ENCODE assay signal across 13 cellular contexts in the genomic region with DNA sequence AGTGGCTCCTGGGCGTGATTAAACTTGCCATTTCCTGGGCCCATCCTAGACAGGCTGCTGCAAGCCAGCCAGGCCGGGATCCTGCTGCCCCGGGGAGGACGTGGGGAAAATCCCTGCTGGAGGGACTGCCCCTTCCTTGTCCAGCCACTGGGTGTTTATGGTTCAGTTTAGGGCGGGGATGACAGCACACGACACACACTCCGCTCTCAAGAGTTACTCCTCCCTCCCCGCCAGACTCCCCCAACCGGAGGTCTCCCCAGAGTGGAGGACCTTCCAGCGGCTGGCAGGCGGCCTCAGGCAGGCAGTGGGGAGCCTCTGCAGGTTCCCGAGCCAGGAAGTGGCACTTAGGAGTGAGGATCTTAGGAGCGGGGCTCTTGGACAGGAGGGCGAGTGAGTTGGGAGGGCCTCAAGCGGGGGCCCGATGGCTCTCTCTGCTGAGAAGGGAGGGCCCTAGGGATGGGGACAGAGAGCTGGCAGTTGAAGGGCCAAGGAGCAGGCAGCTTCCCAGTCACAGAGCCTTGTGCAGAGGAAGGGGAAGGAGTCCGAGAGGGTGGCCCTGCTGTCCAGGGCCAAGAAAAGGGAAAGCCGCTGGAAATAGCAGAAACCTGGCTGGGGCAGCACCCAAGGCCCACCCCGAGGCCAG. TPM values are rescaled to one million over a fixed set of nuclear protein-coding genes. Genes with fewer than 3 reads are reported as not detected.
DNase-seq lines count a peak whose midpoint lies in the region; ATAC-seq and TF ChIP-seq lines count a peak whose summit lies in the region.
"Had no signal": no experiment of that assay in that cellular context is flagged by ENCODE, and none has a peak within 500 bp of the region (broad histone marks: within the 10 kb centered on the region; RNA-seq: fewer than 3 reads in every experiment).

No MANE protein-coding gene starts in this region.

- peak overlapping the region; percentile 81 for H3K4me3 ChIP-seq in OCI-LY3 (ENCODE audit: low read length)
- no peak overlapping the region for H3K4me3 ChIP-seq in ovary

- no peaks in the 10 kb centered on the region for H3K9me3 ChIP-seq in OCI-LY3 (ENCODE audit: insufficient read depth, low read length)
- no peaks in the 10 kb centered on the region for H3K9me3 ChIP-seq in ovary

- peaks cover 37% of the 10 kb centered on the region for H3K4me1 ChIP-seq in OCI-LY3 (ENCODE audit: low read length)
- no peaks in the 10 kb centered on the region for H3K4me1 ChIP-seq in ovary (ENCODE audit: insufficient read depth)
- H3K4me1 ChIP-seq: parathyroid adenoma had no signal

- H3K9ac ChIP-seq in OCI-LY3 (ENCODE audit: low read length) = peak overlapping the region; percentile 79
- H3K9ac ChIP-seq: parathyroid adenoma had no signal

- H3K36me3 Mint-ChIP-seq in activated T-cell treated with anti-CD3 and anti-CD28 coated beads, Interleukin-2, amount 50 U/mL, for 72 hours (ENCODE audit: insufficient read depth in 2 of 2) = peaks cover 3 to 11% of the 10 kb centered on the region in 2 donors
- H3K36me3 Mint-ChIP-seq in effector memory CD8-positive, alpha-beta T cell (ENCODE audit: insufficient read depth) = peaks cover 19% of the 10 kb centered on the region

- no peak overlapping the region for H2AFZ ChIP-seq in OCI-LY3 (ENCODE audit: low read depth, low read length)
- H2AFZ ChIP-seq: parathyroid adenoma had no signal

- no peak for TF ChIP-seq EP300 in ovary (IDR thresholded peaks at IDR 0.05)

- ATAC-seq in activated T-cell treated with anti-CD3 and anti-CD28 coated beads, Interleukin-2, amount 50 U/mL, for 72 hours (replicated peaks in 1 of 2) = no peak
- no peak for ATAC-seq in effector memory CD8-positive, alpha-beta T cell (replicated peaks)
- no peak for ATAC-seq in GM21619 (IDR thresholded peaks at IDR 0.05; ENCODE audit: unreplicated experiment)

- DNase-seq in activated T-cell treated with anti-CD3 and anti-CD28 coated beads, Interleukin-2, amount 50 U/mL, for 72 hours = no peak
- DNase-seq in activated T-cell treated with anti-CD3 and anti-CD28 coated beads for 4 hours = no peak
- no peak for DNase-seq in effector memory CD8-positive, alpha-beta T cell
- DNase-seq in ovary = peak in 3 of 5 donors; percentile 9 to 27 (median 10)
- no peak for DNase-seq in NCI-H1417 (lab: John Stamatoyannopoulos, UW)
- DNase-seq in NCI-H82 treated with DMSO at 0.1 percent for 48 hours (lab: John Stamatoyannopoulos, UW; ENCODE audit: unreplicated experiment) = no peak
- DNase-seq: effector memory CD4-positive, alpha-beta T cell; NCI-H2081 treated with DMSO at 0.1 percent for 48 hours; stimulated activated naive CD4-positive, alpha-beta T cell had no signal

- peaks cover 2 to 4% of the 10 kb centered on the region in 2 donors for H3K9me3 Mint-ChIP-seq in activated T-cell treated with anti-CD3 and anti-CD28 coated beads, Interleukin-2, amount 50 U/mL, for 72 hours
- H3K9me3 Mint-ChIP-seq in effector memory CD8-positive, alpha-beta T cell = no peaks in the 10 kb centered on the region

- intact Hi-C loops in ovary (cut with DNase I) = loop anchor here in 1 of 4 donors (10.0 kb wide), 1 partner anchor 115 kb away; no protein-coding TSS in a partner anchor

- H3K27me3 ChIP-seq in OCI-LY3 (ENCODE audit: low read depth, low read length) (no peaks in the 10 kb centered on the region), ovary (no peaks in the 10 kb centered on the region)

- H3K27ac ChIP-seq in OCI-LY3 (ENCODE audit: low read length) (peak overlapping the region; percentile 58), ovary (no peak overlapping the region)
- H3K27ac ChIP-seq: parathyroid adenoma had no signal

- WGBS in ovary, 3 donors = 88 to 92% (median 89%) methylated on average over 19 of the region's 19 CpGs

- no peaks in the 10 kb centered on the region for H3K79me2 ChIP-seq in OCI-LY3 (ENCODE audit: low read length)
- H3K79me2 ChIP-seq: parathyroid adenoma had no signal

- H3K36me3 ChIP-seq in OCI-LY3 (replicated peaks; ENCODE audit: low read depth, low read length) = no peaks in the 10 kb centered on the region
- H3K36me3 ChIP-seq in ovary = no peaks in the 10 kb centered on the region

- peak overlapping the region; percentile 25 to 68 for H3K4me3 Mint-ChIP-seq in activated T-cell treated with anti-CD3 and anti-CD28 coated beads, Interleukin-2, amount 50 U/mL, for 72 hours
- H3K4me3 Mint-ChIP-seq in effector memory CD8-positive, alpha-beta T cell = peak overlapping the region; percentile 41 to 75

- H3K4me2 ChIP-seq in OCI-LY3 (ENCODE audit: low read length) = peak overlapping the region; percentile 90

- H3K27ac Mint-ChIP-seq in activated T-cell treated with anti-CD3 and anti-CD28 coated beads, Interleukin-2, amount 50 U/mL, for 72 hours = no peak overlapping the region
- H3K27ac Mint-ChIP-seq in effector memory CD8-positive, alpha-beta T cell = peak overlapping the region; percentile 79 to 89

- TF ChIP-seq POLR2A in ovary (IDR thresholded peaks at IDR 0.05) = no peak

- H3K27me3 Mint-ChIP-seq in activated T-cell treated with anti-CD3 and anti-CD28 coated beads, Interleukin-2, amount 50 U/mL, for 72 hours (ENCODE audit: low read depth) = no peaks in the 10 kb centered on the region
- H3K27me3 Mint-ChIP-seq in effector memory CD8-positive, alpha-beta T cell = no peaks in the 10 kb centered on the region

- H4K20me1 ChIP-seq in OCI-LY3 (ENCODE audit: insufficient read depth, low read length) = no peaks in the 10 kb centered on the region

- TF ChIP-seq CTCF in OCI-LY3 (IDR thresholded peaks at IDR 0.05; ENCODE audit: low read depth, low read length) (no peak), ovary (IDR thresholded peaks at IDR 0.05) (no peak)

- H3K4me1 Mint-ChIP-seq in activated T-cell treated with anti-CD3 and anti-CD28 coated beads, Interleukin-2, amount 50 U/mL, for 72 hours (ENCODE audit: low read depth) = peaks cover 52% of the 10 kb centered on the region
- H3K4me1 Mint-ChIP-seq in effector memory CD8-positive, alpha-beta T cell (ENCODE audit: low read depth in 2 of 2) = peaks cover 36 to 37% of the 10 kb centered on the region in 2 donors

RNA-seq across cellular contexts. Expression of a gene that starts 5.7 kb away (rescaled TPM):
- 10 to 100 TPM; 48.2 to 50.7 TPM for total RNA-seq in activated T-cell treated with anti-CD3 and anti-CD28 coated beads, Interleukin-2, amount 50 U/mL, for 72 hours
- 1 to 10 TPM; 2.1 to 4.2 (median 2.5) TPM for total RNA-seq in ovary
- 1 to 10 TPM in 1 of 2 donors, under 1 TPM in 1; 0.27 to 2.2 TPM for polyA plus RNA-seq in ovary
- total RNA-seq: G401 had no signal

RNA-seq across cellular contexts. Expression of a gene that starts 33.1 kb away (rescaled TPM):
- total RNA-seq in activated T-cell treated with anti-CD3 and anti-CD28 coated beads, Interleukin-2, amount 50 U/mL, for 72 hours = 10 to 100 TPM; 36.9 to 43.7 TPM
- 10 to 100 TPM; 15.5 to 34.3 (median 26.8) TPM for total RNA-seq in ovary
- polyA plus RNA-seq in ovary = 10 to 100 TPM in 1 of 2 donors, 1 to 10 TPM in 1; 2.2 to 21.7 TPM

RNA-seq across cellular contexts. Expression of a gene that starts 51.3 kb away (rescaled TPM):
- total RNA-seq in activated T-cell treated with anti-CD3 and anti-CD28 coated beads, Interleukin-2, amount 50 U/mL, for 72 hours = 10 to 100 TPM; 74.0 to 77.3 TPM
- 10 to 100 TPM; 15.1 to 25.2 (median 23.2) TPM for total RNA-seq in ovary
- 10 to 100 TPM in 1 of 2 donors, 1 to 10 TPM in 1; 3.5 to 27.3 TPM for polyA plus RNA-seq in ovary

RNA-seq across cellular contexts. Expression of a gene that starts 59.5 kb away (rescaled TPM):
- 1 to 10 TPM; 7.1 to 7.3 TPM for total RNA-seq in activated T-cell treated with anti-CD3 and anti-CD28 coated beads, Interleukin-2, amount 50 U/mL, for 72 hours
- 1 to 10 TPM; 2.7 to 9.9 (median 4.3) TPM for total RNA-seq in ovary
- 1 to 10 TPM; 4.0 to 5.3 TPM for polyA plus RNA-seq in ovary

Comparison
In these comparisons a context has a peak if more than half of its experiments do, and no peak if none do; other contexts are left out.
1. DNase-seq: peak in ovary (3 of 5); none in activated T-cell treated with anti-CD3 and anti-CD28 coated beads, Interleukin-2, amount 50 U/mL, for 72 hours (0 of 2), activated T-cell treated with anti-CD3 and anti-CD28 coated beads for 4 hours (single experiment), effector memory CD8-positive, alpha-beta T cell (0 of 3), NCI-H1417 (0 of 3) and NCI-H82 treated with DMSO at 0.1 percent for 48 hours (single experiment).
2. RNA of a gene that starts 5.7 kb away (total RNA-seq): 48.2 to 50.7 TPM in activated T-cell treated with anti-CD3 and anti-CD28 coated beads, Interleukin-2, amount 50 U/mL, for 72 hours; 2.1 to 4.2 TPM in ovary; every median in the first group is over 4 times any median in the second.